14 cellular contexts compared by ENCODE assay signal in the genomic region with DNA sequence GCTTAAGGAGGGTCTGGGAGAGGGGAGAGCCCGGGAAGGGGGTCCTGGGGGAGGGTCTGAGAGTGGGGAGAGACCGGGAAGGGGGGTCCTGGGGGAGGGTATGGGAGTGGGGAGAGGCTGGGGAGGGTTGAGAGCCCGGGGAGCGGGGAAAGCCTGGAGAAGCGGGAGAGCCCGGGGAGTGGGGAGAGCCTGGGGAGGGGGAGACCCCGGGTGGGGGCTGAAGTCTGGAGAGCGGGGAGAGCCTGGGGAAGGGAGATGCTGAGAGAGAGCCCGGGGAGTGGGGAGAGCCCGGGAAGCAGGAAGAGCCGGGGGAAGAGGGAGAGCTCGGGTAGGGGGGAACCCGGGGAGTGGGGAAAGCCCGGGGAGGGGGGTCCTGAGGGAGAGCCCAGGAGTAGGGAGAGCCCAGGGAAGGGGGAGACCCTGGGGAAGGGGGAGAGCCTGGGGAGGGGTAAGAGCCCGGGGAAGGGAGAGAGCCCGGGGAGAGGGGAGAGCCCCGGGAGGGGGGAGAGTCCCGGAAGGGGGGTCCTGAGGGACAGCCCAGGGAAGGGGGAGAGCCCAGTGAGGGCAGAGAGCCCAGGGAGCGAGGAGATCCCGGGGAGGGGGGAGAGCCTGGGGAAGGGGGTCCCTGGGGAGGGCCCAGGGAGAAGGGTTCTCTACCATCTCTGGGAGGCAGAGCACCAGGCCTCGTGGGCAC.
DNase-seq lines count a peak whose midpoint lies in the region; ATAC-seq and TF ChIP-seq lines count a peak whose summit lies in the region.
"Had no signal": no experiment of that assay in that cellular context is flagged by ENCODE, and none has a peak within 500 bp of the region (broad histone marks: within the 10 kb centered on the region; RNA-seq: fewer than 3 reads in every experiment).

No MANE protein-coding gene starts in this region.

- H3K27ac ChIP-seq in left ventricle myocardium inferior (replicated peaks) (no peak overlapping the region), aorta (ENCODE audit: low read depth in 1 of 2, low read length in 2 of 2) (no peak overlapping the region)
- H3K27ac ChIP-seq: 22Rv1 had no signal

- H3K4me1 Mint-ChIP-seq in stimulated activated memory B cell treated with anti-CD40 and anti-IgM and Interleukin-4, amounts not matched to agents 10 μg/mL and 1 μg/mL and 100 μg/mL, for 72 hours, result peaks cover 15% of the 10 kb centered on the region

- DNase-seq in Right ventricle myocardium superior, result no peak
- no peak for DNase-seq in left ventricle myocardium inferior
- DNase-seq in aorta, result no peak
- DNase-seq in ecto neural progenitor cell (ENCODE audit: low spot score), result no peak
- DNase-seq in NCI-H1092 (lab: John Stamatoyannopoulos, UW), result no peak
- DNase-seq: C1 segment of cervical spinal cord; Calu3; CD4-positive, alpha-beta T cell; DMS 273 treated with DMSO at 0.1 percent for 48 hours; H9 had no signal

- H3K36me3 ChIP-seq in left ventricle myocardium inferior (no peaks in the 10 kb centered on the region), aorta (ENCODE audit: control insufficient read depth in 1 of 2, insufficient read depth in 2 of 2, low read length in 1 of 2) (no peaks in the 10 kb centered on the region)

- ATAC-seq in Right ventricle myocardium superior (ENCODE audit: poor library complexity) (peak; percentile 13), esophagus mucosa (peak; percentile 18), aorta (ENCODE audit: low FRiP score) (peak; percentile 24), HG03354 (IDR thresholded peaks at IDR 0.05; ENCODE audit: poor library complexity, severe bottlenecking, unreplicated experiment) (no peak)
- peak; percentile 50 for ATAC-seq in stimulated activated memory B cell treated with anti-CD40 and anti-IgM and Interleukin-4, amounts not matched to agents 10 μg/mL and 1 μg/mL and 100 μg/mL, for 72 hours

- 58 to 83% methylated on average over 14 to 21 of the region's 21 CpGs for WGBS in aorta, 2 donors

- H3K27me3 ChIP-seq in left ventricle myocardium inferior (ENCODE audit: low read depth) (peaks cover 9% of the 10 kb centered on the region), aorta (ENCODE audit: control insufficient read depth in 1 of 2, insufficient read depth in 2 of 2, low read length in 1 of 2) (no peaks in the 10 kb centered on the region)

- intact Hi-C loops in Right ventricle myocardium superior (cut with DNase I) (no loop called here), left ventricle myocardium inferior (cut with micrococcal nuclease) (no loop called here), aorta (cut with DNase I) (no loop called here)

- no peaks in the 10 kb centered on the region for H3K36me3 Mint-ChIP-seq in stimulated activated memory B cell treated with anti-CD40 and anti-IgM and Interleukin-4, amounts not matched to agents 10 μg/mL and 1 μg/mL and 100 μg/mL, for 72 hours

- H3K4me1 ChIP-seq in left ventricle myocardium inferior (peaks cover 20% of the 10 kb centered on the region), aorta (ENCODE audit: control insufficient read depth in 1 of 2, insufficient read depth in 2 of 2, low read length in 2 of 2) (no peaks in the 10 kb centered on the region)

- no peak overlapping the region for H3K4me3 Mint-ChIP-seq in stimulated activated memory B cell treated with anti-CD40 and anti-IgM and Interleukin-4, amounts not matched to agents 10 μg/mL and 1 μg/mL and 100 μg/mL, for 72 hours
- H3K4me3 Mint-ChIP-seq: CD4-positive, alpha-beta T cell; H9 had no signal

- peak overlapping the region; percentile 67 for H3K27ac Mint-ChIP-seq in stimulated activated memory B cell treated with anti-CD40 and anti-IgM and Interleukin-4, amounts not matched to agents 10 μg/mL and 1 μg/mL and 100 μg/mL, for 72 hours
- H3K27ac Mint-ChIP-seq: CD4-positive, alpha-beta T cell; H9 had no signal

- H3K9me3 ChIP-seq in left ventricle myocardium inferior (replicated peaks) (no peaks in the 10 kb centered on the region), aorta (ENCODE audit: control insufficient read depth, low read length) (no peaks in the 10 kb centered on the region)

- no peak for TF ChIP-seq CTCF in left ventricle myocardium inferior (IDR thresholded peaks at IDR 0.05; ENCODE audit: borderline replicate concordance)

- H3K27me3 Mint-ChIP-seq in stimulated activated memory B cell treated with anti-CD40 and anti-IgM and Interleukin-4, amounts not matched to agents 10 μg/mL and 1 μg/mL and 100 μg/mL, for 72 hours, result peaks cover 9% of the 10 kb centered on the region

- H3K4me3 ChIP-seq in left ventricle myocardium inferior (no peak overlapping the region), aorta (ENCODE audit: low read length in 2 of 2) (no peak overlapping the region)

- no peaks in the 10 kb centered on the region for H3K9me3 Mint-ChIP-seq in stimulated activated memory B cell treated with anti-CD40 and anti-IgM and Interleukin-4, amounts not matched to agents 10 μg/mL and 1 μg/mL and 100 μg/mL, for 72 hours
- H3K9me3 Mint-ChIP-seq: CD4-positive, alpha-beta T cell; H9 had no signal
